11 cellular contexts compared by ENCODE assay signal in genomic region chr12:68617160-68617926, GRCh38. TPM values are rescaled to one million over a fixed set of nuclear protein-coding genes. Genes with fewer than 3 reads are reported as not detected.
DNase-seq lines count a peak whose midpoint lies in the region; ATAC-seq and TF ChIP-seq lines count a peak whose summit lies in the region.
"Had no signal": no experiment of that assay in that cellular context is flagged by ENCODE, and none has a peak within 500 bp of the region (broad histone marks: within the 10 kb centered on the region; RNA-seq: fewer than 3 reads in every experiment).

No MANE protein-coding gene starts in this region.

- H2BK15ac ChIP-seq in H9 (ENCODE audit: low read depth, low read length), result no peak overlapping the region

- H3K4me2 ChIP-seq in H9 (ENCODE audit: insufficient read depth, insufficient read length, low read length), result no peak overlapping the region

- H3K23me2 ChIP-seq in H9 (ENCODE audit: insufficient read length, low read depth, low read length, poor library complexity, severe bottlenecking), result no peaks in the 10 kb centered on the region

- no peak overlapping the region for H4K91ac ChIP-seq in H9 (ENCODE audit: insufficient read length, low read depth, low read length)

- H3K9me3 Mint-ChIP-seq in osteocyte (ENCODE audit: unreplicated experiment), result no peaks in the 10 kb centered on the region
- H3K9me3 Mint-ChIP-seq in H9, result no peaks in the 10 kb centered on the region; a peak in 2 of 5 replicates

- no peak overlapping the region for H2AK5ac ChIP-seq in H9 (ENCODE audit: insufficient read length, low read length)

- no peaks in the 10 kb centered on the region for H3K27me3 ChIP-seq in MG63
- no peaks in the 10 kb centered on the region for H3K27me3 ChIP-seq in H9 (ENCODE audit: insufficient read depth, low read length)
- H3K27me3 ChIP-seq: spleen had no signal

- no peak overlapping the region for H4K8ac ChIP-seq in H9 (replicated peaks; ENCODE audit: insufficient read length, low read depth, low read length)

- H3K9me3 ChIP-seq in MG63 (no peaks in the 10 kb centered on the region), H9 (ENCODE audit: control insufficient read depth, low read depth, low read length) (no peaks in the 10 kb centered on the region)
- H3K9me3 ChIP-seq: spleen had no signal

- no peaks in the 10 kb centered on the region for H3K4me1 ChIP-seq in H9 (ENCODE audit: insufficient read depth, low read length)

- no peak overlapping the region for H3K4ac ChIP-seq in H9 (ENCODE audit: low read depth, low read length)

- H3K4me3 ChIP-seq in MG63, result no peak overlapping the region
- H3K4me3 ChIP-seq: K562 had no signal

- H2BK120ac ChIP-seq in H9 (ENCODE audit: low read depth, low read length, poor library complexity, severe bottlenecking), result no peak overlapping the region

- no peak overlapping the region for H2BK12ac ChIP-seq in H9 (ENCODE audit: insufficient read length, low read depth, low read length)

- TF ChIP-seq CTCF in osteocyte (IDR thresholded peaks at IDR 0.05) (no peak), H9 (conservative IDR thresholded peaks at IDR 0.05) (no peak)

- H3K14ac ChIP-seq in H9 (ENCODE audit: insufficient read depth, low read length), result no peak overlapping the region

- no peak overlapping the region for H3K18ac ChIP-seq in H9 (ENCODE audit: insufficient read length, low read depth, low read length)

- H3K36me3 Mint-ChIP-seq in osteocyte (ENCODE audit: unreplicated experiment), result peaks cover 13% of the 10 kb centered on the region
- H3K36me3 Mint-ChIP-seq in H9 (ENCODE audit: insufficient read depth in 1 of 3, low read depth in 3 of 3), result peaks cover 8 to 16% (median 12%) of the 10 kb centered on the region in 3 experiments; a peak in 6 of 7 replicates

- no peak overlapping the region for H3K23ac ChIP-seq in H9 (ENCODE audit: insufficient read length, low read depth, low read length)

- no peak overlapping the region for H2BK20ac ChIP-seq in H9 (ENCODE audit: low read depth, low read length, poor library complexity, severe bottlenecking)

- no peak overlapping the region for H2BK5ac ChIP-seq in H9 (ENCODE audit: insufficient read length, low read length)

- H3K4me1 Mint-ChIP-seq in osteocyte (ENCODE audit: unreplicated experiment) (peaks cover 82% of the 10 kb centered on the region), H9 (peaks cover 43 to 52% of the 10 kb centered on the region in 2 experiments)

- H4K20me1 ChIP-seq in H9 (ENCODE audit: control insufficient read depth, insufficient read depth, insufficient read length), result no peaks in the 10 kb centered on the region

- peak overlapping the region; percentile 83 for H3K27ac Mint-ChIP-seq in osteocyte (ENCODE audit: unreplicated experiment)
- peak overlapping the region in 1 of 3 experiments; percentile 19; a peak in 1 of 7 replicates for H3K27ac Mint-ChIP-seq in H9

- H3K36me3 ChIP-seq in MG63, result peaks cover 29% of the 10 kb centered on the region

- H4K5ac ChIP-seq in H9 (ENCODE audit: insufficient read length, low read depth, low read length), result no peak overlapping the region

- no CpG with 5 or more reads among the region's 4 CpGs for WGBS in H9 (ENCODE audit: extremely low coverage, insufficient read length, low lambda C conversion rate)

- H3K56ac ChIP-seq in H9 (ENCODE audit: insufficient read length, low read depth, low read length), result no peak overlapping the region

- H3K27me3 Mint-ChIP-seq in osteocyte (ENCODE audit: unreplicated experiment) (no peaks in the 10 kb centered on the region), H9 (ENCODE audit: low read depth) (no peaks in the 10 kb centered on the region)

- DNase-seq in activated CD4-positive, CD25-positive, alpha-beta regulatory T cell (lab: John Stamatoyannopoulos, UW), result no peak
- DNase-seq in MG63, result peak; percentile 31
- DNase-seq in dedifferentiated amniotic fluid mesenchymal stem cell (ENCODE audit: extremely low spot score), result peak; percentile 70
- DNase-seq in osteocyte (ENCODE audit: extremely low spot score, unreplicated experiment), result no peak
- no peak for DNase-seq in anterior cingulate cortex (lab: John Stamatoyannopoulos, UW)
- no peak for DNase-seq in H9
- no peak for DNase-seq in NCI-H1048 (lab: John Stamatoyannopoulos, UW)
- DNase-seq: 8988T, spleen had no signal

- ATAC-seq in activated CD4-positive, CD25-positive, alpha-beta regulatory T cell treated with anti-CD3 and anti-CD28 coated beads, Interleukin-2, amount 50 U/mL, for 24 hours, result peak; percentile 58 to 62
- ATAC-seq: K562 had no signal

- H3K4me3 Mint-ChIP-seq in osteocyte (ENCODE audit: unreplicated experiment), result no peak overlapping the region
- H3K4me3 Mint-ChIP-seq in H9, result no peak overlapping the region

- peaks cover 47% of the 10 kb centered on the region; the same call in 1 of the 2 replicates for H3K79me2 ChIP-seq in H9 (ENCODE audit: insufficient read depth, low read length)

- no peak overlapping the region for H3K27ac ChIP-seq in H9 (ENCODE audit: insufficient read length, low read depth, low read length)

- H3K9ac ChIP-seq in H9 (ENCODE audit: extremely low read depth, insufficient read length, low read length), result no peak overlapping the region

- no peak overlapping the region for H3T11ph ChIP-seq in H9 (ENCODE audit: low read length)

- peaks cover 9% of the 10 kb centered on the region for H3K79me1 ChIP-seq in H9 (ENCODE audit: insufficient read depth, low read depth, low read length, poor library complexity, severe bottlenecking)

- no peak overlapping the region for H2AFZ ChIP-seq in H9 (ENCODE audit: low read length)

RNA-seq across cellular contexts. Expression of gene RAP1B, which starts 6.6 kb away (rescaled TPM):
- total RNA-seq in MG63 (2014; rRNA removed; shearing (Covaris generic); ENCODE audit: low replicate concordance), result 94.7 and 294 TPM in 2 replicates
- total RNA-seq in osteocyte (179 and 182 TPM in 2 replicates), H9 (2021) (89.1 and 97.7 TPM in 2 replicates)

Comparison
In these comparisons a context has a peak if more than half of its experiments do, and no peak if none do; other contexts are left out.
1. DNase-seq: peak in MG63 (single experiment) and dedifferentiated amniotic fluid mesenchymal stem cell (single experiment); none in activated CD4-positive, CD25-positive, alpha-beta regulatory T cell (0 of 4), osteocyte (single experiment), anterior cingulate cortex (0 of 58), H9 (single experiment) and NCI-H1048 (single experiment).